ENCODE assay signal across 1 cellular context in genomic region chr14:54713364-54713763, GRCh38.
TF ChIP-seq lines count a peak whose summit lies in the region.

No MANE protein-coding gene starts in this region.

TF ChIP-seq in IMR-90, 13 proteins besides CTCF, POLR2A, EP300 and RAD21 (continued from another document):
- TF ChIP-seq RCOR1 (IDR thresholded peaks at IDR 0.05; ENCODE audit: insufficient replicate concordance, low read length), result no peak
